2 cellular contexts compared by ENCODE assay signal in the genomic region with DNA sequence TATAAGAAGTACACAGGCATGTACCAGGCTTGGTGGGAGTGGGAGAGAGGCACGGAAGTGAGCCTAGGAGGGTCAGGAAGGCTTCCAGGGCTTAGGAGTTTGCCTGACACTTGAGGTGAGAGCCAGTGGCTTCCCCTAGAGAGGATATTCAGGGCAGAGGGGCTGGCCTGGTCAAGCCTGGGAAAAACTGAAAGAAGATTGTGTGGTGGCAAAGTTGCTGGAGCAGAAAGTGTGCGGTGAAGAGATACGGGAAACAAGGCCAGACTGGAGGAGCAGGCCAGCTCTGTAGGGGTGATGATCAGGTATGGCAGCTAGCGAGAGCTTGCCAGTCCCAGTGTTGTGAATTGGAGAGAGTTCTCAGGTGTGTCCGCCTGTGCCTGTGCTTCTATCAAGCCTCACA.
TF ChIP-seq lines count a peak whose summit lies in the region.

No MANE protein-coding gene starts in this region.

TF ChIP-seq in GM23338, 12 proteins besides CTCF, POLR2A, EP300 and RAD21:
- TF ChIP-seq EZH2 (IDR thresholded peaks at IDR 0.05; ENCODE audit: low read depth, unreplicated experiment), result no peak
- TF ChIP-seq, protein P1, sequence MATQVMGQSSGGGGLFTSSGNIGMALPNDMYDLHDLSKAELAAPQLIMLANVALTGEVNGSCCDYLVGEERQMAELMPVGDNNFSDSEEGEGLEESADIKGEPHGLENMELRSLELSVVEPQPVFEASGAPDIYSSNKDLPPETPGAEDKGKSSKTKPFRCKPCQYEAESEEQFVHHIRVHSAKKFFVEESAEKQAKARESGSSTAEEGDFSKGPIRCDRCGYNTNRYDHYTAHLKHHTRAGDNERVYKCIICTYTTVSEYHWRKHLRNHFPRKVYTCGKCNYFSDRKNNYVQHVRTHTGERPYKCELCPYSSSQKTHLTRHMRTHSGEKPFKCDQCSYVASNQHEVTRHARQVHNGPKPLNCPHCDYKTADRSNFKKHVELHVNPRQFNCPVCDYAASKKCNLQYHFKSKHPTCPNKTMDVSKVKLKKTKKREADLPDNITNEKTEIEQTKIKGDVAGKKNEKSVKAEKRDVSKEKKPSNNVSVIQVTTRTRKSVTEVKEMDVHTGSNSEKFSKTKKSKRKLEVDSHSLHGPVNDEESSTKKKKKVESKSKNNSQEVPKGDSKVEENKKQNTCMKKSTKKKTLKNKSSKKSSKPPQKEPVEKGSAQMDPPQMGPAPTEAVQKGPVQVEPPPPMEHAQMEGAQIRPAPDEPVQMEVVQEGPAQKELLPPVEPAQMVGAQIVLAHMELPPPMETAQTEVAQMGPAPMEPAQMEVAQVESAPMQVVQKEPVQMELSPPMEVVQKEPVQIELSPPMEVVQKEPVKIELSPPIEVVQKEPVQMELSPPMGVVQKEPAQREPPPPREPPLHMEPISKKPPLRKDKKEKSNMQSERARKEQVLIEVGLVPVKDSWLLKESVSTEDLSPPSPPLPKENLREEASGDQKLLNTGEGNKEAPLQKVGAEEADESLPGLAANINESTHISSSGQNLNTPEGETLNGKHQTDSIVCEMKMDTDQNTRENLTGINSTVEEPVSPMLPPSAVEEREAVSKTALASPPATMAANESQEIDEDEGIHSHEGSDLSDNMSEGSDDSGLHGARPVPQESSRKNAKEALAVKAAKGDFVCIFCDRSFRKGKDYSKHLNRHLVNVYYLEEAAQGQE (IDR thresholded peaks at IDR 0.05; ENCODE audit: unreplicated experiment), result no peak
- TF ChIP-seq, protein P2, sequence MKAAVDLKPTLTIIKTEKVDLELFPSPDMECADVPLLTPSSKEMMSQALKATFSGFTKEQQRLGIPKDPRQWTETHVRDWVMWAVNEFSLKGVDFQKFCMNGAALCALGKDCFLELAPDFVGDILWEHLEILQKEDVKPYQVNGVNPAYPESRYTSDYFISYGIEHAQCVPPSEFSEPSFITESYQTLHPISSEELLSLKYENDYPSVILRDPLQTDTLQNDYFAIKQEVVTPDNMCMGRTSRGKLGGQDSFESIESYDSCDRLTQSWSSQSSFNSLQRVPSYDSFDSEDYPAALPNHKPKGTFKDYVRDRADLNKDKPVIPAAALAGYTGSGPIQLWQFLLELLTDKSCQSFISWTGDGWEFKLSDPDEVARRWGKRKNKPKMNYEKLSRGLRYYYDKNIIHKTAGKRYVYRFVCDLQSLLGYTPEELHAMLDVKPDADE (IDR thresholded peaks at IDR 0.05), result no peak
- TF ChIP-seq, protein P3, sequence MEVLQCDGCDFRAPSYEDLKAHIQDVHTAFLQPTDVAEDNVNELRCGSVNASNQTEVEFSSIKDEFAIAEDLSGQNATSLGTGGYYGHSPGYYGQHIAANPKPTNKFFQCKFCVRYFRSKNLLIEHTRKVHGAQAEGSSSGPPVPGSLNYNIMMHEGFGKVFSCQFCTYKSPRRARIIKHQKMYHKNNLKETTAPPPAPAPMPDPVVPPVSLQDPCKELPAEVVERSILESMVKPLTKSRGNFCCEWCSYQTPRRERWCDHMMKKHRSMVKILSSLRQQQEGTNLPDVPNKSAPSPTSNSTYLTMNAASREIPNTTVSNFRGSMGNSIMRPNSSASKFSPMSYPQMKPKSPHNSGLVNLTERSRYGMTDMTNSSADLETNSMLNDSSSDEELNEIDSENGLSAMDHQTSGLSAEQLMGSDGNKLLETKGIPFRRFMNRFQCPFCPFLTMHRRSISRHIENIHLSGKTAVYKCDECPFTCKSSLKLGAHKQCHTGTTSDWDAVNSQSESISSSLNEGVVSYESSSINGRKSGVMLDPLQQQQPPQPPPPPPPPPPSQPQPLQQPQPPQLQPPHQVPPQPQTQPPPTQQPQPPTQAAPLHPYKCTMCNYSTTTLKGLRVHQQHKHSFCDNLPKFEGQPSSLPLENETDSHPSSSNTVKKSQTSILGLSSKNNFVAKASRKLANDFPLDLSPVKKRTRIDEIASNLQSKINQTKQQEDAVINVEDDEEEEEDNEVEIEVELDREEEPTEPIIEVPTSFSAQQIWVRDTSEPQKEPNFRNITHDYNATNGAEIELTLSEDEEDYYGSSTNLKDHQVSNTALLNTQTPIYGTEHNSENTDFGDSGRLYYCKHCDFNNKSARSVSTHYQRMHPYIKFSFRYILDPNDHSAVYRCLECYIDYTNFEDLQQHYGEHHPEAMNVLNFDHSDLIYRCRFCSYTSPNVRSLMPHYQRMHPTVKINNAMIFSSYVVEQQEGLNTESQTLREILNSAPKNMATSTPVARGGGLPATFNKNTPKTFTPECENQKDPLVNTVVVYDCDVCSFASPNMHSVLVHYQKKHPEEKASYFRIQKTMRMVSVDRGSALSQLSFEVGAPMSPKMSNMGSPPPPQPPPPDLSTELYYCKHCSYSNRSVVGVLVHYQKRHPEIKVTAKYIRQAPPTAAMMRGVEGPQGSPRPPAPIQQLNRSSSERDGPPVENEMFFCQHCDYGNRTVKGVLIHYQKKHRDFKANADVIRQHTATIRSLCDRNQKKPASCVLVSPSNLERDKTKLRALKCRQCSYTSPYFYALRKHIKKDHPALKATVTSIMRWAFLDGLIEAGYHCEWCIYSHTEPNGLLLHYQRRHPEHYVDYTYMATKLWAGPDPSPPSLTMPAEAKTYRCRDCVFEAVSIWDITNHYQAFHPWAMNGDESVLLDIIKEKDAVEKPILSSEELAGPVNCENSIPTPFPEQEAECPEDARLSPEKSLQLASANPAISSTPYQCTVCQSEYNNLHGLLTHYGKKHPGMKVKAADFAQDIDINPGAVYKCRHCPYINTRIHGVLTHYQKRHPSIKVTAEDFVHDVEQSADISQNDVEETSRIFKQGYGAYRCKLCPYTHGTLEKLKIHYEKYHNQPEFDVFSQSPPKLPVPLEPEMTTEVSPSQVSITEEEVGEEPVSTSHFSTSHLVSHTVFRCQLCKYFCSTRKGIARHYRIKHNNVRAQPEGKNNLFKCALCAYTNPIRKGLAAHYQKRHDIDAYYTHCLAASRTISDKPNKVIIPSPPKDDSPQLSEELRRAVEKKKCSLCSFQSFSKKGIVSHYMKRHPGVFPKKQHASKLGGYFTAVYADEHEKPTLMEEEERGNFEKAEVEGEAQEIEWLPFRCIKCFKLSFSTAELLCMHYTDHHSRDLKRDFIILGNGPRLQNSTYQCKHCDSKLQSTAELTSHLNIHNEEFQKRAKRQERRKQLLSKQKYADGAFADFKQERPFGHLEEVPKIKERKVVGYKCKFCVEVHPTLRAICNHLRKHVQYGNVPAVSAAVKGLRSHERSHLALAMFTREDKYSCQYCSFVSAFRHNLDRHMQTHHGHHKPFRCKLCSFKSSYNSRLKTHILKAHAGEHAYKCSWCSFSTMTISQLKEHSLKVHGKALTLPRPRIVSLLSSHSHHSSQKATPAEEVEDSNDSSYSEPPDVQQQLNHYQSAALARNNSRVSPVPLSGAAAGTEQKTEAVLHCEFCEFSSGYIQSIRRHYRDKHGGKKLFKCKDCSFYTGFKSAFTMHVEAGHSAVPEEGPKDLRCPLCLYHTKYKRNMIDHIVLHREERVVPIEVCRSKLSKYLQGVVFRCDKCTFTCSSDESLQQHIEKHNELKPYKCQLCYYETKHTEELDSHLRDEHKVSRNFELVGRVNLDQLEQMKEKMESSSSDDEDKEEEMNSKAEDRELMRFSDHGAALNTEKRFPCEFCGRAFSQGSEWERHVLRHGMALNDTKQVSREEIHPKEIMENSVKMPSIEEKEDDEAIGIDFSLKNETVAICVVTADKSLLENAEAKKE (CRISPR knock-in tag; IDR thresholded peaks at IDR 0.05), result no peak

TF ChIP-seq in H1, 55 proteins besides CTCF, POLR2A, EP300 and RAD21:
- TF ChIP-seq TEAD4 (IDR thresholded peaks at IDR 0.05; ENCODE audit: low read depth, low read length) (no peak), SIRT6 (IDR thresholded peaks at IDR 0.05; ENCODE audit: low read length) (no peak), KDM5A (IDR thresholded peaks at IDR 0.05; ENCODE audit: low read length) (no peak), CBX5 (IDR thresholded peaks at IDR 0.05; ENCODE audit: low read depth, low read length) (no peak), PHF8 (conservative IDR thresholded peaks at IDR 0.05; ENCODE audit: low read depth, low read length) (no peak), GABPA (IDR thresholded peaks at IDR 0.05; ENCODE audit: borderline replicate concordance, insufficient read depth, low read length) (no peak), ASH2L (IDR thresholded peaks at IDR 0.05; ENCODE audit: low read length) (no peak), FOSL1 (IDR thresholded peaks at IDR 0.05; ENCODE audit: insufficient read depth, low read depth, low read length) (no peak), SIN3A (conservative IDR thresholded peaks at IDR 0.05 in 1 of 2, IDR thresholded peaks at IDR 0.05 in 1 of 2; ENCODE audit: low read depth in 1 of 2, low read length in 2 of 2) (no peak), TBP (IDR thresholded peaks at IDR 0.05; ENCODE audit: low read depth, low read length) (no peak)
- TF ChIP-seq, protein P4, sequence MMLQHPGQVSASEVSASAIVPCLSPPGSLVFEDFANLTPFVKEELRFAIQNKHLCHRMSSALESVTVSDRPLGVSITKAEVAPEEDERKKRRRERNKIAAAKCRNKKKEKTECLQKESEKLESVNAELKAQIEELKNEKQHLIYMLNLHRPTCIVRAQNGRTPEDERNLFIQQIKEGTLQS (IDR thresholded peaks at IDR 0.05; ENCODE audit: insufficient read depth, low read depth, low read length), result no peak
- TF ChIP-seq, protein P5, sequence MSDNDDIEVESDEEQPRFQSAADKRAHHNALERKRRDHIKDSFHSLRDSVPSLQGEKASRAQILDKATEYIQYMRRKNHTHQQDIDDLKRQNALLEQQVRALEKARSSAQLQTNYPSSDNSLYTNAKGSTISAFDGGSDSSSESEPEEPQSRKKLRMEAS (IDR thresholded peaks at IDR 0.05), result no peak
